In genomic region chr16:30896203-30896889, GRCh38 we compare ENCODE assay signal across 8 cellular contexts. TPM values are rescaled to one million over a fixed set of nuclear protein-coding genes. Genes with fewer than 3 reads are reported as not detected.
DNase-seq lines count a peak whose midpoint lies in the region; ATAC-seq, FAIRE-seq and TF ChIP-seq lines count a peak whose summit lies in the region.

TSS of gene CTF1 (plus strand) at chr16:30896614. CDS start at chr16:30896644, 30 bp downstream.

- peak within 1 kb of the TSS; percentile 79 to 89 for H3K9ac ChIP-seq in kidney (ENCODE audit: low read length in 2 of 2)

- DNase-seq in GM04503 (ENCODE audit: low read depth), result peak; percentile 74
- DNase-seq in NCI-H82 treated with DMSO at 0.1 percent for 48 hours (lab: John Stamatoyannopoulos, UW; ENCODE audit: unreplicated experiment), result peak; percentile 19
- peak; percentile 82 for DNase-seq in choroid plexus epithelial cell (ENCODE audit: low read depth)
- peak; percentile 93 for DNase-seq in kidney
- no peak for DNase-seq in NOMO-1 treated with DMSO at 0.1 percent for 48 hours (lab: John Stamatoyannopoulos, UW; ENCODE audit: unreplicated experiment)
- no peak for DNase-seq in NOMO-1 (lab: John Stamatoyannopoulos, UW; ENCODE audit: unreplicated experiment in 2 of 2)

- TF ChIP-seq CTCF in choroid plexus epithelial cell (conservative IDR thresholded peaks at IDR 0.05; ENCODE audit: low read depth, low read length) (no peak), kidney (IDR thresholded peaks at IDR 0.05; ENCODE audit: borderline replicate concordance, extremely low read depth, insufficient read depth) (no peak)

- H3K36me3 ChIP-seq in kidney (ENCODE audit: control insufficient read depth in 1 of 2, insufficient read depth in 2 of 2, low read length in 2 of 2), result no peaks in the 10 kb centered on the region

- intact Hi-C loops in kidney (cut with DNase I), result no loop called here

- peaks cover 23 to 32% of the 10 kb centered on the region in 2 donors for H3K4me1 ChIP-seq in kidney (ENCODE audit: control insufficient read depth in 1 of 2, insufficient read depth in 1 of 2, low read depth in 1 of 2, low read length in 2 of 2)

- no peak for ATAC-seq in GM18519 (IDR thresholded peaks at IDR 0.05; ENCODE audit: low FRiP score, unreplicated experiment)

- H3K27ac ChIP-seq in kidney (ENCODE audit: low read depth in 2 of 2, low read length in 2 of 2) (peak within 1 kb of the TSS; percentile 99), skin epidermis (peak within 1 kb of the TSS; percentile 55 to 97 (median 92))

- H3K4me3 ChIP-seq in choroid plexus epithelial cell (ENCODE audit: low read depth, low read length) (peak within 1 kb of the TSS; percentile 68), kidney (ENCODE audit: low read length in 2 of 2) (peak within 1 kb of the TSS; percentile 60 to 76), skin epidermis (peak within 1 kb of the TSS; percentile 30 to 48 (median 42))

- FAIRE-seq in kidney (lab: Jason Lieb, UNC), result no peak

- no peaks in the 10 kb centered on the region for H3K9me3 ChIP-seq in kidney (ENCODE audit: control insufficient read depth in 1 of 2, low read length in 2 of 2)

RNA-seq across cellular contexts. Expression of gene CTF1, which starts in this region (rescaled TPM):
- total RNA-seq in kidney, result 7.3 TPM
- 13.0 TPM for polyA plus RNA-seq in kidney (ENCODE audit: insufficient read depth, low read depth, low replicate concordance)

Comparison
In these comparisons a context has a peak if more than half of its experiments do, and no peak if none do; other contexts are left out.
1. DNase-seq: peak in GM04503 (single experiment), NCI-H82 treated with DMSO at 0.1 percent for 48 hours (single experiment), choroid plexus epithelial cell (single experiment) and kidney (single experiment); none in NOMO-1 treated with DMSO at 0.1 percent for 48 hours (single experiment) and NOMO-1 (0 of 2).
2. Peak in every context shown above with its lines, with median percentiles within 50 percentile points of each other: H3K4me3 ChIP-seq.